Comparison of ENCODE assay signal across 10 cellular contexts in genomic region chr2:171158036-171158789, GRCh38. TPM values are rescaled to one million over a fixed set of nuclear protein-coding genes. Genes with fewer than 3 reads are reported as not detected.
DNase-seq lines count a peak whose midpoint lies in the region; ATAC-seq and TF ChIP-seq lines count a peak whose summit lies in the region.
"Had no signal": no experiment of that assay in that cellular context is flagged by ENCODE, and none has a peak within 500 bp of the region (broad histone marks: within the 10 kb centered on the region; RNA-seq: fewer than 3 reads in every experiment).

No MANE protein-coding gene starts in this region.

- H3K36me3 Mint-ChIP-seq in activated T-cell treated with anti-CD3 and anti-CD28 coated beads, Interleukin-2, amount 50 U/mL, for 4 hours (ENCODE audit: insufficient read depth) = peaks cover 2% of the 10 kb centered on the region
- peaks cover 7 to 12% of the 10 kb centered on the region in 2 donors for H3K36me3 Mint-ChIP-seq in stimulated activated naive B cell treated with anti-CD40 and anti-IgM and Interleukin-4, amounts not matched to agents 10 μg/mL and 1 μg/mL and 100 μg/mL, for 72 hours

- peak overlapping the region; percentile 99 for H3K4me3 Mint-ChIP-seq in activated T-cell treated with anti-CD3 and anti-CD28 coated beads, Interleukin-2, amount 50 U/mL, for 4 hours
- H3K4me3 Mint-ChIP-seq in stimulated activated naive B cell treated with anti-CD40 and anti-IgM and Interleukin-4, amounts not matched to agents 10 μg/mL and 1 μg/mL and 100 μg/mL, for 72 hours = peak overlapping the region; percentile 86 to 96

- H3K4me3 ChIP-seq in fibroblast of villous mesenchyme (ENCODE audit: low read depth, low read length) = peak overlapping the region; percentile 92

- peak overlapping the region; percentile 20 for H3K27ac Mint-ChIP-seq in stimulated activated naive B cell treated with anti-CD40 and anti-IgM and Interleukin-4, amounts not matched to agents 10 μg/mL and 1 μg/mL and 100 μg/mL, for 72 hours

- no peak for TF ChIP-seq CTCF in fibroblast of villous mesenchyme (IDR thresholded peaks at IDR 0.05; ENCODE audit: insufficient read depth, low read depth, low read length)

- H3K27me3 Mint-ChIP-seq in activated T-cell treated with anti-CD3 and anti-CD28 coated beads, Interleukin-2, amount 50 U/mL, for 4 hours (ENCODE audit: low read depth) = no peaks in the 10 kb centered on the region
- H3K27me3 Mint-ChIP-seq in stimulated activated naive B cell treated with anti-CD40 and anti-IgM and Interleukin-4, amounts not matched to agents 10 μg/mL and 1 μg/mL and 100 μg/mL, for 72 hours = no peaks in the 10 kb centered on the region

- intact Hi-C loops in Right ventricle myocardium inferior (cut with DNase I) = no loop called here

- no peak for DNase-seq in activated T-cell treated with anti-CD3 and anti-CD28 coated beads, Interleukin-2, amount 50 U/mL, for 4 hours
- DNase-seq in activated T-cell treated with anti-CD3 and anti-CD28 coated beads, Interleukin-2, amount 50 U/mL, for 48 hours = no peak
- peak; percentile 28 for DNase-seq in RKO (ENCODE audit: low spot score)
- no peak for DNase-seq in fibroblast of villous mesenchyme (ENCODE audit: low read depth)
- DNase-seq in stimulated activated naive B cell treated with anti-CD40 and anti-IgM and Interleukin-4, amounts not matched to agents 10 μg/mL and 1 μg/mL and 100 μg/mL, for 72 hours = no peak
- no peak for DNase-seq in Ammon's horn (ENCODE audit: low spot score)
- no peak for DNase-seq in NAMALWA (ENCODE audit: low spot score)
- no peak for DNase-seq in Right ventricle myocardium inferior (ENCODE audit: missing footprints)
- DNase-seq: stimulated activated CD4-positive, alpha-beta T cell treated with anti-CD3 and anti-CD28 coated beads, Interleukin-2, amount 100 ng/mL, for 48 hours; SW 1271 had no signal

- ATAC-seq in activated T-cell treated with anti-CD3 and anti-CD28 coated beads, Interleukin-2, amount 50 U/mL, for 4 hours = no peak
- no peak for ATAC-seq in stimulated activated naive B cell treated with anti-CD40 and anti-IgM and Interleukin-4, amounts not matched to agents 10 μg/mL and 1 μg/mL and 100 μg/mL, for 72 hours (replicated peaks)
- no peak for ATAC-seq in Right ventricle myocardium inferior

- peaks cover 67% of the 10 kb centered on the region for H3K4me1 Mint-ChIP-seq in activated T-cell treated with anti-CD3 and anti-CD28 coated beads, Interleukin-2, amount 50 U/mL, for 4 hours (ENCODE audit: low read depth)
- H3K4me1 Mint-ChIP-seq in stimulated activated naive B cell treated with anti-CD40 and anti-IgM and Interleukin-4, amounts not matched to agents 10 μg/mL and 1 μg/mL and 100 μg/mL, for 72 hours = peaks cover 31 to 65% of the 10 kb centered on the region in 2 donors

- H3K9me3 Mint-ChIP-seq in activated T-cell treated with anti-CD3 and anti-CD28 coated beads, Interleukin-2, amount 50 U/mL, for 4 hours = no peaks in the 10 kb centered on the region
- H3K9me3 Mint-ChIP-seq in stimulated activated naive B cell treated with anti-CD40 and anti-IgM and Interleukin-4, amounts not matched to agents 10 μg/mL and 1 μg/mL and 100 μg/mL, for 72 hours = no peaks in the 10 kb centered on the region

RNA-seq across cellular contexts. Expression of gene TLK1, which starts 2.5 kb away (rescaled TPM):
- total RNA-seq in activated T-cell treated with anti-CD3 and anti-CD28 coated beads, Interleukin-2, amount 50 U/mL, for 4 hours = 10 to 100 TPM; 78.3 to 81.1 (median 80.8) TPM
- 13.2 and 17.3 TPM in 2 replicates for total RNA-seq in fibroblast of villous mesenchyme
- total RNA-seq in Right ventricle myocardium inferior = 26.7 TPM
